In genomic region chr17:81094744-81095607, GRCh38 we compare ENCODE assay signal across 1 cellular context.
TF ChIP-seq lines count a peak whose summit lies in the region.

No MANE protein-coding gene starts in this region.

TF ChIP-seq in HepG2, 621 proteins besides CTCF, POLR2A, EP300 and RAD21 (continued from another document and continues in another):
- TF ChIP-seq HNF1B (CRISPR knock-in tag; IDR thresholded peaks at IDR 0.05) (no peak), SP1 (IDR thresholded peaks at IDR 0.05) (no peak), SP1 (CRISPR knock-in tag; IDR thresholded peaks at IDR 0.05) (no peak), BCLAF1 (IDR thresholded peaks at IDR 0.05) (no peak), YY1 (IDR thresholded peaks at IDR 0.05; ENCODE audit: insufficient read depth, insufficient replicate concordance, low read depth, low read length) (peak; percentile 18), EED (CRISPR knock-in tag; IDR thresholded peaks at IDR 0.05) (no peak), ZKSCAN5 (CRISPR knock-in tag; IDR thresholded peaks at IDR 0.05) (no peak), ZFYVE20 (CRISPR knock-in tag; IDR thresholded peaks at IDR 0.05; ENCODE audit: borderline replicate concordance, low read depth) (no peak), CHCHD3 (CRISPR knock-in tag; IDR thresholded peaks at IDR 0.05) (no peak), ZNF788 (CRISPR knock-in tag; IDR thresholded peaks at IDR 0.05; ENCODE audit: borderline replicate concordance) (no peak), BCL3 (CRISPR knock-in tag; IDR thresholded peaks at IDR 0.05) (no peak), PHF5A (CRISPR knock-in tag; IDR thresholded peaks at IDR 0.05; ENCODE audit: low read depth, unreplicated experiment) (no peak), ZNF232 (CRISPR knock-in tag; IDR thresholded peaks at IDR 0.05; ENCODE audit: borderline replicate concordance) (no peak), NKX3-1 (CRISPR knock-in tag; IDR thresholded peaks at IDR 0.05) (no peak), AHDC1 (CRISPR knock-in tag; IDR thresholded peaks at IDR 0.05; ENCODE audit: borderline replicate concordance) (no peak), FLYWCH1 (CRISPR knock-in tag; IDR thresholded peaks at IDR 0.05) (no peak), KDM3A (CRISPR knock-in tag; IDR thresholded peaks at IDR 0.05; ENCODE audit: low read depth) (no peak), TBX3 (IDR thresholded peaks at IDR 0.05; ENCODE audit: borderline replicate concordance) (no peak), RXRB (CRISPR knock-in tag; IDR thresholded peaks at IDR 0.05; ENCODE audit: borderline replicate concordance) (no peak), ZNF180 (CRISPR knock-in tag; IDR thresholded peaks at IDR 0.05; ENCODE audit: borderline replicate concordance, low read depth) (no peak), KMT2B (CRISPR knock-in tag; IDR thresholded peaks at IDR 0.05) (no peak), GATA4 (IDR thresholded peaks at IDR 0.05; ENCODE audit: borderline replicate concordance, low read depth) (no peak), MATR3 (CRISPR knock-in tag; IDR thresholded peaks at IDR 0.05) (no peak), TEF (CRISPR knock-in tag; IDR thresholded peaks at IDR 0.05) (no peak), GATAD1 (CRISPR knock-in tag; IDR thresholded peaks at IDR 0.05) (no peak), BRD4 (CRISPR knock-in tag; IDR thresholded peaks at IDR 0.05) (no peak)
- TF ChIP-seq, protein P1, sequence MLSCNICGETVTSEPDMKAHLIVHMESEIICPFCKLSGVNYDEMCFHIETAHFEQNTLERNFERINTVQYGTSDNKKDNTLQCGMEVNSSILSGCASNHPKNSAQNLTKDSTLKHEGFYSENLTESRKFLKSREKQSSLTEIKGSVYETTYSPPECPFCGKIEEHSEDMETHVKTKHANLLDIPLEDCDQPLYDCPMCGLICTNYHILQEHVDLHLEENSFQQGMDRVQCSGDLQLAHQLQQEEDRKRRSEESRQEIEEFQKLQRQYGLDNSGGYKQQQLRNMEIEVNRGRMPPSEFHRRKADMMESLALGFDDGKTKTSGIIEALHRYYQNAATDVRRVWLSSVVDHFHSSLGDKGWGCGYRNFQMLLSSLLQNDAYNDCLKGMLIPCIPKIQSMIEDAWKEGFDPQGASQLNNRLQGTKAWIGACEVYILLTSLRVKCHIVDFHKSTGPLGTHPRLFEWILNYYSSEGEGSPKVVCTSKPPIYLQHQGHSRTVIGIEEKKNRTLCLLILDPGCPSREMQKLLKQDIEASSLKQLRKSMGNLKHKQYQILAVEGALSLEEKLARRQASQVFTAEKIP (CRISPR knock-in tag; IDR thresholded peaks at IDR 0.05; ENCODE audit: borderline replicate concordance), result no peak
- TF ChIP-seq, protein P2, sequence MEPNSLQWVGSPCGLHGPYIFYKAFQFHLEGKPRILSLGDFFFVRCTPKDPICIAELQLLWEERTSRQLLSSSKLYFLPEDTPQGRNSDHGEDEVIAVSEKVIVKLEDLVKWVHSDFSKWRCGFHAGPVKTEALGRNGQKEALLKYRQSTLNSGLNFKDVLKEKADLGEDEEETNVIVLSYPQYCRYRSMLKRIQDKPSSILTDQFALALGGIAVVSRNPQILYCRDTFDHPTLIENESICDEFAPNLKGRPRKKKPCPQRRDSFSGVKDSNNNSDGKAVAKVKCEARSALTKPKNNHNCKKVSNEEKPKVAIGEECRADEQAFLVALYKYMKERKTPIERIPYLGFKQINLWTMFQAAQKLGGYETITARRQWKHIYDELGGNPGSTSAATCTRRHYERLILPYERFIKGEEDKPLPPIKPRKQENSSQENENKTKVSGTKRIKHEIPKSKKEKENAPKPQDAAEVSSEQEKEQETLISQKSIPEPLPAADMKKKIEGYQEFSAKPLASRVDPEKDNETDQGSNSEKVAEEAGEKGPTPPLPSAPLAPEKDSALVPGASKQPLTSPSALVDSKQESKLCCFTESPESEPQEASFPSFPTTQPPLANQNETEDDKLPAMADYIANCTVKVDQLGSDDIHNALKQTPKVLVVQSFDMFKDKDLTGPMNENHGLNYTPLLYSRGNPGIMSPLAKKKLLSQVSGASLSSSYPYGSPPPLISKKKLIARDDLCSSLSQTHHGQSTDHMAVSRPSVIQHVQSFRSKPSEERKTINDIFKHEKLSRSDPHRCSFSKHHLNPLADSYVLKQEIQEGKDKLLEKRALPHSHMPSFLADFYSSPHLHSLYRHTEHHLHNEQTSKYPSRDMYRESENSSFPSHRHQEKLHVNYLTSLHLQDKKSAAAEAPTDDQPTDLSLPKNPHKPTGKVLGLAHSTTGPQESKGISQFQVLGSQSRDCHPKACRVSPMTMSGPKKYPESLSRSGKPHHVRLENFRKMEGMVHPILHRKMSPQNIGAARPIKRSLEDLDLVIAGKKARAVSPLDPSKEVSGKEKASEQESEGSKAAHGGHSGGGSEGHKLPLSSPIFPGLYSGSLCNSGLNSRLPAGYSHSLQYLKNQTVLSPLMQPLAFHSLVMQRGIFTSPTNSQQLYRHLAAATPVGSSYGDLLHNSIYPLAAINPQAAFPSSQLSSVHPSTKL (CRISPR knock-in tag; IDR thresholded peaks at IDR 0.05), result no peak; the same call in 1 of the 2 replicates
- TF ChIP-seq, protein P3, sequence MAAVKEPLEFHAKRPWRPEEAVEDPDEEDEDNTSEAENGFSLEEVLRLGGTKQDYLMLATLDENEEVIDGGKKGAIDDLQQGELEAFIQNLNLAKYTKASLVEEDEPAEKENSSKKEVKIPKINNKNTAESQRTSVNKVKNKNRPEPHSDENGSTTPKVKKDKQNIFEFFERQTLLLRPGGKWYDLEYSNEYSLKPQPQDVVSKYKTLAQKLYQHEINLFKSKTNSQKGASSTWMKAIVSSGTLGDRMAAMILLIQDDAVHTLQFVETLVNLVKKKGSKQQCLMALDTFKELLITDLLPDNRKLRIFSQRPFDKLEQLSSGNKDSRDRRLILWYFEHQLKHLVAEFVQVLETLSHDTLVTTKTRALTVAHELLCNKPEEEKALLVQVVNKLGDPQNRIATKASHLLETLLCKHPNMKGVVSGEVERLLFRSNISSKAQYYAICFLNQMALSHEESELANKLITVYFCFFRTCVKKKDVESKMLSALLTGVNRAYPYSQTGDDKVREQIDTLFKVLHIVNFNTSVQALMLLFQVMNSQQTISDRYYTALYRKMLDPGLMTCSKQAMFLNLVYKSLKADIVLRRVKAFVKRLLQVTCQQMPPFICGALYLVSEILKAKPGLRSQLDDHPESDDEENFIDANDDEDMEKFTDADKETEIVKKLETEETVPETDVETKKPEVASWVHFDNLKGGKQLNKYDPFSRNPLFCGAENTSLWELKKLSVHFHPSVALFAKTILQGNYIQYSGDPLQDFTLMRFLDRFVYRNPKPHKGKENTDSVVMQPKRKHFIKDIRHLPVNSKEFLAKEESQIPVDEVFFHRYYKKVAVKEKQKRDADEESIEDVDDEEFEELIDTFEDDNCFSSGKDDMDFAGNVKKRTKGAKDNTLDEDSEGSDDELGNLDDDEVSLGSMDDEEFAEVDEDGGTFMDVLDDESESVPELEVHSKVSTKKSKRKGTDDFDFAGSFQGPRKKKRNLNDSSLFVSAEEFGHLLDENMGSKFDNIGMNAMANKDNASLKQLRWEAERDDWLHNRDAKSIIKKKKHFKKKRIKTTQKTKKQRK (IDR thresholded peaks at IDR 0.05; ENCODE audit: low read length), result no peak
- TF ChIP-seq, protein P4, sequence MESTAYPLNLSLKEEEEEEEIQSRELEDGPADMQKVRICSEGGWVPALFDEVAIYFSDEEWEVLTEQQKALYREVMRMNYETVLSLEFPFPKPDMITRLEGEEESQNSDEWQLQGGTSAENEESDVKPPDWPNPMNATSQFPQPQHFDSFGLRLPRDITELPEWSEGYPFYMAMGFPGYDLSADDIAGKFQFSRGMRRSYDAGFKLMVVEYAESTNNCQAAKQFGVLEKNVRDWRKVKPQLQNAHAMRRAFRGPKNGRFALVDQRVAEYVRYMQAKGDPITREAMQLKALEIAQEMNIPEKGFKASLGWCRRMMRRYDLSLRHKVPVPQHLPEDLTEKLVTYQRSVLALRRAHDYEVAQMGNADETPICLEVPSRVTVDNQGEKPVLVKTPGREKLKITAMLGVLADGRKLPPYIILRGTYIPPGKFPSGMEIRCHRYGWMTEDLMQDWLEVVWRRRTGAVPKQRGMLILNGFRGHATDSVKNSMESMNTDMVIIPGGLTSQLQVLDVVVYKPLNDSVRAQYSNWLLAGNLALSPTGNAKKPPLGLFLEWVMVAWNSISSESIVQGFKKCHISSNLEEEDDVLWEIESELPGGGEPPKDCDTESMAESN (CRISPR knock-in tag; conservative IDR thresholded peaks at IDR 0.05), result no peak
- TF ChIP-seq, protein P5, sequence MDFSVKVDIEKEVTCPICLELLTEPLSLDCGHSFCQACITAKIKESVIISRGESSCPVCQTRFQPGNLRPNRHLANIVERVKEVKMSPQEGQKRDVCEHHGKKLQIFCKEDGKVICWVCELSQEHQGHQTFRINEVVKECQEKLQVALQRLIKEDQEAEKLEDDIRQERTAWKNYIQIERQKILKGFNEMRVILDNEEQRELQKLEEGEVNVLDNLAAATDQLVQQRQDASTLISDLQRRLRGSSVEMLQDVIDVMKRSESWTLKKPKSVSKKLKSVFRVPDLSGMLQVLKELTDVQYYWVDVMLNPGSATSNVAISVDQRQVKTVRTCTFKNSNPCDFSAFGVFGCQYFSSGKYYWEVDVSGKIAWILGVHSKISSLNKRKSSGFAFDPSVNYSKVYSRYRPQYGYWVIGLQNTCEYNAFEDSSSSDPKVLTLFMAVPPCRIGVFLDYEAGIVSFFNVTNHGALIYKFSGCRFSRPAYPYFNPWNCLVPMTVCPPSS (IDR thresholded peaks at IDR 0.05), result no peak
